Comparison of ENCODE assay signal across 7 cellular contexts in genomic region chr2:97995026-97995733, GRCh38. TPM values are rescaled to one million over a fixed set of nuclear protein-coding genes. Genes with fewer than 3 reads are reported as not detected.
DNase-seq lines count a peak whose midpoint lies in the region; ATAC-seq and TF ChIP-seq lines count a peak whose summit lies in the region.

No MANE protein-coding gene starts in this region.

- peak overlapping the region; percentile 89 for H2BK5ac ChIP-seq in mesenchymal stem cell (ENCODE audit: low read depth, low read length, poor library complexity, severe bottlenecking)

- H3K79me1 ChIP-seq in mesenchymal stem cell (replicated peaks; ENCODE audit: low read length, poor library complexity, severe bottlenecking), result peaks cover 2% of the 10 kb centered on the region

- H3K9ac ChIP-seq in mesenchymal stem cell (ENCODE audit: low read length), result peak overlapping the region; percentile 95

- WGBS in mesenchymal stem cell, result 1% methylated on average over 39 of the region's 81 CpGs

- H3K9me3 ChIP-seq in mesenchymal stem cell (ENCODE audit: control insufficient read depth, low read length), result no peaks in the 10 kb centered on the region

- peak overlapping the region; percentile 13 to 56 for H2BK12ac ChIP-seq in mesenchymal stem cell (ENCODE audit: low read length in 2 of 2)

- ATAC-seq in GM18505 (IDR thresholded peaks at IDR 0.05; ENCODE audit: unreplicated experiment) (peak; percentile 37), HG02623 (IDR thresholded peaks at IDR 0.05; ENCODE audit: unreplicated experiment) (peak; percentile 27)

- no peak overlapping the region for H2AK5ac ChIP-seq in mesenchymal stem cell (ENCODE audit: low read length, severe bottlenecking)

- peaks cover 0 to 5% of the 10 kb centered on the region in 2 experiments for H3K27me3 ChIP-seq in mesenchymal stem cell (ENCODE audit: control insufficient read depth in 1 of 2, insufficient read depth in 1 of 2, low read length in 2 of 2)

- peak overlapping the region; percentile 89 for H2AFZ ChIP-seq in mesenchymal stem cell (ENCODE audit: low read depth, low read length)

- peak overlapping the region in 1 of 2 experiments; percentile 90 for H3K14ac ChIP-seq in mesenchymal stem cell (ENCODE audit: low read length in 2 of 2)

- DNase-seq in NCI-H1092 treated with DMSO at 0.1 percent for 48 hours (lab: John Stamatoyannopoulos, UW) (peak; percentile 60), dermis blood vessel endothelial cell (peak; percentile 50), mesenchymal stem cell (peak; percentile 57)
- DNase-seq in activated CD4-positive, alpha-beta T cell treated with anti-CD3 and anti-CD28 coated beads for 4 hours, result peak; percentile 23 to 34
- peak; percentile 6 to 20 for DNase-seq in stimulated activated CD8-positive, alpha-beta memory T cell treated with anti-CD3 and anti-CD28 coated beads, Interleukin-2, amount 100 ng/mL, for 1 hour (ENCODE audit: low read depth in 2 of 2)

- H2BK15ac ChIP-seq in mesenchymal stem cell (ENCODE audit: low read depth, poor library complexity, severe bottlenecking), result peak overlapping the region; percentile 94

- H3K4me3 ChIP-seq in mesenchymal stem cell (ENCODE audit: insufficient read depth in 1 of 2, low read depth in 1 of 2, low read length in 2 of 2), result peak overlapping the region; percentile 86 to 91

- peak overlapping the region; percentile 74 for H3K4me2 ChIP-seq in mesenchymal stem cell (ENCODE audit: low read length, poor library complexity, severe bottlenecking)

- H2BK120ac ChIP-seq in mesenchymal stem cell (ENCODE audit: low read depth, low read length), result peak overlapping the region; percentile 98

- H3K4me1 ChIP-seq in mesenchymal stem cell (ENCODE audit: control insufficient read depth, insufficient read depth, low read depth, low read length), result peaks cover 8% of the 10 kb centered on the region

- H3K23ac ChIP-seq in mesenchymal stem cell (ENCODE audit: low read length in 2 of 2), result no peak overlapping the region

- H4K91ac ChIP-seq in mesenchymal stem cell (ENCODE audit: low read length), result peak overlapping the region; percentile 91

- peak overlapping the region; percentile 71 for H3K27ac ChIP-seq in mesenchymal stem cell (ENCODE audit: low read length, poor library complexity, severe bottlenecking)

- peak overlapping the region; percentile 97 for H4K8ac ChIP-seq in mesenchymal stem cell (ENCODE audit: low read length)

- H3K18ac ChIP-seq in mesenchymal stem cell (ENCODE audit: low read depth in 1 of 2, low read length in 2 of 2), result peak overlapping the region; percentile 92 to 96

- H3K4ac ChIP-seq in mesenchymal stem cell (ENCODE audit: low read depth in 1 of 2, low read length in 2 of 2), result peak overlapping the region; percentile 18 to 91

- TF ChIP-seq POLR2A in GM18505 (IDR thresholded peaks at IDR 0.05; ENCODE audit: borderline replicate concordance, extremely low read depth, insufficient read depth, insufficient read length), result peak; percentile 77

- no peaks in the 10 kb centered on the region for H3K36me3 ChIP-seq in mesenchymal stem cell (ENCODE audit: control insufficient read depth in 1 of 2, insufficient read depth in 2 of 2, low read depth in 1 of 2, low read length in 2 of 2)

RNA-seq across cellular contexts. Expression of gene TMEM131, which starts 0.6 kb away (rescaled TPM):
- total RNA-seq in dermis blood vessel endothelial cell, result 22.3 and 30.9 TPM in 2 replicates
- 35.4 TPM for polyA plus RNA-seq in mesenchymal stem cell (2013, experiment 1 of 2)
- polyA plus RNA-seq in mesenchymal stem cell (2013, experiment 2 of 2), result 35.0 TPM

Comparison
In these comparisons a context has a peak if more than half of its experiments do, and no peak if none do; other contexts are left out.
1. Peak in every context shown above with its lines: DNase-seq, ATAC-seq, H3K4me3 ChIP-seq and H3K27ac ChIP-seq.